9 cellular contexts compared by ENCODE assay signal in the genomic region with DNA sequence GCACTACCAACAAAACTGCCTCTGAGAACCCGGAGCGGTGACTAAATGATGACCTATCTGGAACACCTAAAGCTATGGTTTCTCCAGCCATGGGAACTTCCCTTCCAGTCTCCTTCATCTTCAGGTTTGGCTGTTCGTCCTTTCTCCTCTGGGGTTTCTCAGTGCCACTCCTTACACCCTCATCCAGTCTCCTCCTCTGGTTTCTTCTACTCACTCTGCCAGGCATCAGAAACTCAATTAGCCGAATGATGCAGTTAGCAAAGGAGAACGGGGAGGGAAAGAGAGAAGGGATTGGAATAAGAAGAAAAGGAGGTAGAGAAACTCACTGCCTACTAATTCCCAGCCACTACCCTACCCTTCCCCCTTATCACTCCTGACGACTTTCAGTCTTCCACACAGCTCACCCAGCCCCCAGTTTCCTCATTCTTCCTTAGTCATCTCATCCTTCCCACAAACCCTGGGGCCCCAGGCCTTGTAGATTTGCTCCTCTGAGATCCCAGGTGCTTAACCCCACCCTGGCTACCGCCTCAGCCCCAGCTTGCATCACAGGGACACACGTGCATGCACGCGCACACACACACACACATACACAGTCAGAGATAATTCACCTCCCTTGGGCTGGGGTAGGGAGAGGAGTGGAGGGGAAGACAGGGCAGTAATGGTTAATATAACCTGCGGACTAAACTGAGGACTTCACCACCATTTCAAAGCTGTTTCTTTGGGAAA. TPM values are rescaled to one million over a fixed set of nuclear protein-coding genes. Genes with fewer than 3 reads are reported as not detected.
DNase-seq lines count a peak whose midpoint lies in the region; ATAC-seq, FAIRE-seq and TF ChIP-seq lines count a peak whose summit lies in the region.
"Had no signal": no experiment of that assay in that cellular context is flagged by ENCODE, and none has a peak within 500 bp of the region (broad histone marks: within the 10 kb centered on the region; RNA-seq: fewer than 3 reads in every experiment).

No MANE protein-coding gene starts in this region.

- no peaks in the 10 kb centered on the region for H3K9me3 Mint-ChIP-seq in activated CD4-positive, alpha-beta T cell treated with anti-CD3 and anti-CD28 coated beads for 36 hours (ENCODE audit: low read depth)
- no peaks in the 10 kb centered on the region for H3K9me3 Mint-ChIP-seq in astrocyte (ENCODE audit: unreplicated experiment)

- POLR2A ChIA-PET in activated CD4-positive, alpha-beta T cell treated with anti-CD3 and anti-CD28 coated beads for 36 hours (lab: Charles Lee): no interaction called here

- peak overlapping the region; percentile 79 for H3K9ac ChIP-seq in astrocyte (ENCODE audit: low read length)

- H4K20me1 ChIP-seq in astrocyte (ENCODE audit: insufficient read depth, low read length): no peaks in the 10 kb centered on the region

- H3K9me3 ChIP-seq in astrocyte (ENCODE audit: insufficient read depth, low read depth, low read length) (no peaks in the 10 kb centered on the region), thymus (ENCODE audit: control insufficient read depth) (no peaks in the 10 kb centered on the region)

- ATAC-seq in activated CD4-positive, alpha-beta T cell treated with anti-CD3 and anti-CD28 coated beads for 36 hours: peak; percentile 55
- no peak for ATAC-seq in HG02884 (IDR thresholded peaks at IDR 0.05; ENCODE audit: unreplicated experiment)

- H2AFZ ChIP-seq in astrocyte (ENCODE audit: low read depth, low read length): peak overlapping the region; percentile 66

- no peak overlapping the region for H3K4me3 Mint-ChIP-seq in activated CD4-positive, alpha-beta T cell treated with anti-CD3 and anti-CD28 coated beads for 36 hours
- H3K4me3 Mint-ChIP-seq in astrocyte (ENCODE audit: unreplicated experiment): peak overlapping the region; percentile 74
- H3K4me3 Mint-ChIP-seq: CD4-positive, CD25-positive, alpha-beta regulatory T cell had no signal

- intact Hi-C loops in activated CD4-positive, alpha-beta T cell treated with anti-CD3 and anti-CD28 coated beads for 36 hours (cut with DNase I, micrococcal nuclease): no loop called here

- CTCF ChIA-PET in activated CD4-positive, alpha-beta T cell treated with anti-CD3 and anti-CD28 coated beads for 36 hours (lab: Charles Lee): interaction anchor here (1.0 kb wide), 1 partner anchor 330 kb away, joined by 3 read pairs; no protein-coding TSS in a partner anchor

- H3K4me2 ChIP-seq in astrocyte (ENCODE audit: low read length): peak overlapping the region; percentile 86

- peaks cover 55% of the 10 kb centered on the region for H3K79me2 ChIP-seq in astrocyte (ENCODE audit: insufficient read depth, low read length)

- peaks cover 26% of the 10 kb centered on the region for H3K4me1 Mint-ChIP-seq in activated CD4-positive, alpha-beta T cell treated with anti-CD3 and anti-CD28 coated beads for 36 hours
- H3K4me1 Mint-ChIP-seq in astrocyte (ENCODE audit: low read depth, unreplicated experiment): peaks cover 66% of the 10 kb centered on the region

- peak overlapping the region; percentile 69 for H3K27ac Mint-ChIP-seq in activated CD4-positive, alpha-beta T cell treated with anti-CD3 and anti-CD28 coated beads for 36 hours
- peak overlapping the region; percentile 95 for H3K27ac Mint-ChIP-seq in astrocyte (ENCODE audit: unreplicated experiment)
- H3K27ac Mint-ChIP-seq: CD4-positive, CD25-positive, alpha-beta regulatory T cell had no signal

- H3K36me3 ChIP-seq in astrocyte (ENCODE audit: insufficient read depth, low read length): no peaks in the 10 kb centered on the region
- H3K36me3 ChIP-seq in thymus (ENCODE audit: control insufficient read depth, insufficient read depth): no peaks in the 10 kb centered on the region

- H3K4me1 ChIP-seq in astrocyte (ENCODE audit: insufficient read depth, low read length) (peaks cover 42% of the 10 kb centered on the region), thymus (ENCODE audit: control insufficient read depth, insufficient read depth, low read length) (no peaks in the 10 kb centered on the region)

- H3K27me3 ChIP-seq in astrocyte (ENCODE audit: insufficient read depth, low read length) (no peaks in the 10 kb centered on the region), thymus (ENCODE audit: control insufficient read depth, insufficient read depth) (no peaks in the 10 kb centered on the region)

- H3K27me3 Mint-ChIP-seq in activated CD4-positive, alpha-beta T cell treated with anti-CD3 and anti-CD28 coated beads for 36 hours: peaks cover 2% of the 10 kb centered on the region
- no peaks in the 10 kb centered on the region for H3K27me3 Mint-ChIP-seq in astrocyte (ENCODE audit: low read depth, unreplicated experiment)

- WGBS in thymus: 49% methylated on average over 11 of the region's 11 CpGs

- no peak for FAIRE-seq in astrocyte (lab: Jason Lieb, UNC)

- H3K4me3 ChIP-seq in astrocyte (ENCODE audit: insufficient read depth, low read depth, low read length): peak overlapping the region; percentile 44
- H3K4me3 ChIP-seq in thymus (ENCODE audit: low read length): no peak overlapping the region

- H3K27ac ChIP-seq in astrocyte (ENCODE audit: low read depth, low read length): peak overlapping the region; percentile 95
- peak overlapping the region; percentile 70 for H3K27ac ChIP-seq in thymus (ENCODE audit: low read depth)

- H3K36me3 Mint-ChIP-seq in activated CD4-positive, alpha-beta T cell treated with anti-CD3 and anti-CD28 coated beads for 36 hours (ENCODE audit: low read depth): no peaks in the 10 kb centered on the region
- H3K36me3 Mint-ChIP-seq in astrocyte (ENCODE audit: low read depth, unreplicated experiment): peaks cover 6% of the 10 kb centered on the region
- H3K36me3 Mint-ChIP-seq: CD4-positive, CD25-positive, alpha-beta regulatory T cell had no signal

- peak; percentile 39 for DNase-seq in activated CD4-positive, alpha-beta T cell treated with anti-CD3 and anti-CD28 coated beads for 36 hours
- DNase-seq in activated CD4-positive, alpha-beta T cell treated with anti-CD3 and anti-CD28 coated beads for 4 hours: no peak
- peak; percentile 93 for DNase-seq in astrocyte (ENCODE audit: low read depth)
- peak; percentile 57 for DNase-seq in iPS-NIHi7 (ENCODE audit: extremely low spot score)
- DNase-seq in cerebellum (ENCODE audit: low spot score): no peak
- no peak for DNase-seq in GM20000 (ENCODE audit: low spot score)
- DNase-seq: CD4-positive, CD25-positive, alpha-beta regulatory T cell had no signal

- TF ChIP-seq CTCF in astrocyte (IDR thresholded peaks at IDR 0.05; ENCODE audit: insufficient read depth, low read depth, low read length) (no peak), GM20000 (IDR thresholded peaks at IDR 0.05; ENCODE audit: extremely low read depth, missing control alignments) (no peak)

RNA-seq across cellular contexts. Expression of gene FGD6, which starts 13.0 kb away (rescaled TPM):
- total RNA-seq in activated CD4-positive, alpha-beta T cell treated with anti-CD3 and anti-CD28 coated beads for 36 hours: 1 to 10 TPM; 1.1 to 1.3 TPM
- 25.3 and 26.5 TPM in 2 replicates for total RNA-seq in astrocyte
- 2.3 TPM for polyA plus RNA-seq in thymus
- total RNA-seq in cerebellum: 30.0 TPM

RNA-seq across cellular contexts. Expression of gene VEZT, which starts 13.3 kb away (rescaled TPM):
- 10 to 100 TPM; 55.8 to 72.7 TPM for total RNA-seq in activated CD4-positive, alpha-beta T cell treated with anti-CD3 and anti-CD28 coated beads for 36 hours
- total RNA-seq in astrocyte: 106 and 107 TPM in 2 replicates
- 51.4 TPM for polyA plus RNA-seq in thymus
- 236 TPM for total RNA-seq in cerebellum

Comparison
In these comparisons a context has a peak if more than half of its experiments do, and no peak if none do; other contexts are left out.
1. DNase-seq: peak in activated CD4-positive, alpha-beta T cell treated with anti-CD3 and anti-CD28 coated beads for 36 hours (single experiment), astrocyte (single experiment) and iPS-NIHi7 (single experiment); none in activated CD4-positive, alpha-beta T cell treated with anti-CD3 and anti-CD28 coated beads for 4 hours (0 of 2), cerebellum (single experiment) and GM20000 (single experiment).
2. RNA of gene FGD6, which starts 13.0 kb away (total RNA-seq): 30.0 TPM in cerebellum (single experiment) and 25.3 to 26.5 TPM in astrocyte; 1.1 to 1.3 TPM in activated CD4-positive, alpha-beta T cell treated with anti-CD3 and anti-CD28 coated beads for 36 hours; every median in the first group is over 10 times any median in the second.